Comparison of ENCODE assay signal across 14 cellular contexts in genomic region chr5:138935466-138935865, GRCh38.
"Had no signal": no experiment of that assay in that cellular context is flagged by ENCODE, and none has a peak within 500 bp of the region (broad histone marks: within the 10 kb centered on the region; RNA-seq: fewer than 3 reads in every experiment).

No MANE protein-coding gene starts in this region.

- H3K4me1 ChIP-seq: foreskin keratinocyte, left lung had no signal

- H3K27ac ChIP-seq: foreskin keratinocyte, left lung, neutrophil had no signal

- H3K27me3 Mint-ChIP-seq: activated CD4-positive, alpha-beta T cell treated with anti-CD3 and anti-CD28 coated beads, Interleukin-2, amount 10 ng/mL, durations not matched to agents 24 days and 14 days; activated CD8-positive, alpha-beta T cell treated with anti-CD3 and anti-CD28 coated beads for 36 hours; activated naive CD4-positive, alpha-beta T cell treated with anti-CD3 and anti-CD28 coated beads, Interleukin-2, amount 10 ng/mL, durations not matched to agents 7 days and 5 days; memory B cell had no signal

- H3K9me3 Mint-ChIP-seq: activated CD4-positive, alpha-beta T cell treated with anti-CD3 and anti-CD28 coated beads, Interleukin-2, amount 10 ng/mL, durations not matched to agents 24 days and 14 days; activated CD8-positive, alpha-beta T cell treated with anti-CD3 and anti-CD28 coated beads for 36 hours; activated naive CD4-positive, alpha-beta T cell treated with anti-CD3 and anti-CD28 coated beads, Interleukin-2, amount 10 ng/mL, durations not matched to agents 7 days and 5 days; activated T-cell treated with anti-CD3 and anti-CD28 coated beads, Interleukin-2, amount 50 U/mL, for 4 hours; memory B cell; T-helper 1 cell treated with Interleukin-12 subunit alpha and Interleukin-12 subunit beta and Interleukin-4 antibody, amounts not matched to agents 30 μg/mL and 1 μg/mL, for 36 hours had no signal

- H3K27me3 ChIP-seq: cardiac muscle cell, dorsolateral prefrontal cortex, foreskin keratinocyte, left lung, neutrophil had no signal

- H3K27ac Mint-ChIP-seq: activated CD4-positive, alpha-beta T cell treated with anti-CD3 and anti-CD28 coated beads, Interleukin-2, amount 10 ng/mL, durations not matched to agents 24 days and 14 days; activated CD8-positive, alpha-beta T cell treated with anti-CD3 and anti-CD28 coated beads for 36 hours; activated naive CD4-positive, alpha-beta T cell treated with anti-CD3 and anti-CD28 coated beads, Interleukin-2, amount 10 ng/mL, durations not matched to agents 7 days and 5 days; memory B cell; T-helper 1 cell treated with Interleukin-12 subunit alpha and Interleukin-12 subunit beta and Interleukin-4 antibody, amounts not matched to agents 30 μg/mL and 1 μg/mL, for 36 hours had no signal

- H3K36me3 Mint-ChIP-seq: activated naive CD4-positive, alpha-beta T cell treated with anti-CD3 and anti-CD28 coated beads, Interleukin-2, amount 10 ng/mL, durations not matched to agents 7 days and 5 days had no signal

- H3K4me3 Mint-ChIP-seq: activated CD4-positive, alpha-beta T cell treated with anti-CD3 and anti-CD28 coated beads, Interleukin-2, amount 10 ng/mL, durations not matched to agents 24 days and 14 days; activated CD8-positive, alpha-beta T cell treated with anti-CD3 and anti-CD28 coated beads for 36 hours; activated naive CD4-positive, alpha-beta T cell treated with anti-CD3 and anti-CD28 coated beads, Interleukin-2, amount 10 ng/mL, durations not matched to agents 7 days and 5 days; activated T-cell treated with anti-CD3 and anti-CD28 coated beads, Interleukin-2, amount 50 U/mL, for 4 hours; memory B cell; T-helper 1 cell treated with Interleukin-12 subunit alpha and Interleukin-12 subunit beta and Interleukin-4 antibody, amounts not matched to agents 30 μg/mL and 1 μg/mL, for 36 hours had no signal

- H3K4me3 ChIP-seq: cardiac muscle cell, dorsolateral prefrontal cortex, left lung had no signal

- DNase-seq: activated CD4-positive, alpha-beta T cell treated with anti-CD3 and anti-CD28 coated beads, Interleukin-2, amount 10 ng/mL, durations not matched to agents 24 days and 14 days; activated CD8-positive, alpha-beta T cell treated with anti-CD3 and anti-CD28 coated beads for 36 hours; activated effector memory CD4-positive, alpha-beta T cell treated with Interleukin-2 at 50 U/mL for 16 hours; activated naive CD4-positive, alpha-beta T cell treated with anti-CD3 and anti-CD28 coated beads, Interleukin-2, amount 10 ng/mL, durations not matched to agents 7 days and 5 days; activated T-cell treated with anti-CD3 and anti-CD28 coated beads, Interleukin-2, amount 50 U/mL, for 4 hours; foreskin keratinocyte; stimulated activated CD8-positive, alpha-beta memory T cell treated with anti-CD3 and anti-CD28 coated beads, Interleukin-4, amount 100 ng/mL, for 48 hours; stimulated activated naive CD8-positive, alpha-beta T cell treated with anti-CD3 and anti-CD28 coated beads, Interleukin-15, Interleukin-2, amounts not matched to agents 100 U/mL and 50 U/mL, for 24 hours had no signal

- H3K9me3 ChIP-seq: left lung, neutrophil had no signal
